In the genomic region with DNA sequence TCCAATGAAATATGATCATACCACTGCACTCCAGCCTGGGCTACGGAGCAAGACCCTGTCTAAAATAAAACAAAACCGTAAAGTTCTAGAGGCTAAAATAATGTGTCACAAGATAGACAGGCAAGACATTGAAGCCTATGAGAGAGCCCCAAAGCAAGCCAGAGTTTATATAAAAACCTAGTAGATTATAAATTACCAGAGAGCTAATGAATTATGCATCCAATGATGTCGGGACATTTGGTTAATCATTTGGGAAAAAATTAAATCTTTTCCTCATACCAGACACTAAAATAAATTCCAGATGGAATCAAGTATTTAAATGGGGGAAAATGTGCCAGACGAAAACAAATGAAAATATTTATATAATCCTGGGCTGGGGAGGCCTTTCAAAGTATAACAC, we compare ENCODE assay signal across 17 cellular contexts. TPM values are rescaled to one million over a fixed set of nuclear protein-coding genes. Genes with fewer than 3 reads are reported as not detected.
DNase-seq lines count a peak whose midpoint lies in the region; ATAC-seq, FAIRE-seq and TF ChIP-seq lines count a peak whose summit lies in the region.
"Had no signal": no experiment of that assay in that cellular context is flagged by ENCODE, and none has a peak within 500 bp of the region (broad histone marks: within the 10 kb centered on the region; RNA-seq: fewer than 3 reads in every experiment).

No MANE protein-coding gene starts in this region.

- H3K4me1 ChIP-seq in body of pancreas (no peaks in the 10 kb centered on the region), kidney (ENCODE audit: control insufficient read depth in 1 of 2, insufficient read depth in 1 of 2, low read depth in 1 of 2, low read length in 2 of 2) (peaks cover 12 to 23% of the 10 kb centered on the region in 2 donors)
- H3K4me1 ChIP-seq: BE2C had no signal

- peak; percentile 98 for FAIRE-seq in kidney (lab: Jason Lieb, UNC)
- FAIRE-seq: H54 had no signal

- intact Hi-C loops in body of pancreas (cut with DNase I), result no loop called here
- intact Hi-C loops in kidney (cut with DNase I), result no loop called here

- H3K9ac ChIP-seq in kidney (ENCODE audit: low read length in 2 of 2), result no peak overlapping the region
- H3K9ac ChIP-seq: GM23248 had no signal

- DNase-seq in Caki2 (ENCODE audit: low read depth) (peak; percentile 92), body of pancreas (no peak), kidney (peak; percentile 1), T1000 (lab: John Stamatoyannopoulos, UW) (no peak), GM10266 (ENCODE audit: extremely low spot score) (no peak)
- DNase-seq in activated CD4-positive, CD25-positive, alpha-beta regulatory T cell treated with anti-CD3 and anti-CD28 coated beads, Interleukin-2, amount 50 U/mL, for 72 hours, result no peak
- DNase-seq: BE2C; CD4-positive, alpha-beta memory T cell; DND-41; GF-D8; GM23248; KG1 had no signal

- WGBS in body of pancreas, 2 donors, result 62 to 66% methylated on average over 4 of the region's 4 CpGs

- no peaks in the 10 kb centered on the region for H3K9me3 ChIP-seq in body of pancreas
- no peaks in the 10 kb centered on the region for H3K9me3 ChIP-seq in kidney (ENCODE audit: control insufficient read depth in 1 of 2, low read length in 2 of 2)
- H3K9me3 ChIP-seq: BE2C had no signal

- no peak for TF ChIP-seq CTCF in body of pancreas (IDR thresholded peaks at IDR 0.05)
- TF ChIP-seq CTCF in kidney (IDR thresholded peaks at IDR 0.05; ENCODE audit: borderline replicate concordance, extremely low read depth, insufficient read depth), result no peak
- TF ChIP-seq CTCF in GM10266 (IDR thresholded peaks at IDR 0.05; ENCODE audit: control insufficient read depth, insufficient read depth, low read depth, missing control alignments), result no peak

- no peaks in the 10 kb centered on the region for H3K27me3 ChIP-seq in body of pancreas
- H3K27me3 ChIP-seq: BE2C had no signal

- H3K4me3 ChIP-seq in body of pancreas (no peak overlapping the region), kidney (ENCODE audit: low read length in 2 of 2) (no peak overlapping the region)
- H3K4me3 ChIP-seq: GM23248 had no signal

- H3K36me3 ChIP-seq in body of pancreas (replicated peaks in 1 of 2; ENCODE audit: insufficient read depth in 1 of 2, low read depth in 2 of 2) (no peaks in the 10 kb centered on the region), kidney (ENCODE audit: control insufficient read depth in 1 of 2, insufficient read depth in 2 of 2, low read length in 2 of 2) (no peaks in the 10 kb centered on the region)
- H3K36me3 ChIP-seq: BE2C had no signal

- H3K27ac ChIP-seq in body of pancreas, result peak overlapping the region in 3 of 4 donors; percentile 63 to 80 (median 79)
- H3K27ac ChIP-seq in kidney (ENCODE audit: low read depth in 2 of 2, low read length in 2 of 2), result peak overlapping the region; percentile 69 to 71
- H3K27ac ChIP-seq: C4-2B, GM23248 had no signal

- ATAC-seq in body of pancreas (peak; percentile 83), HG02884 (IDR thresholded peaks at IDR 0.05; ENCODE audit: unreplicated experiment) (no peak)
- ATAC-seq: HCT116 had no signal

- TF ChIP-seq POLR2A in body of pancreas (IDR thresholded peaks at IDR 0.05), result no peak

- in situ Hi-C loops in Caki2 (cut with HindIII; ENCODE audit: low pct_unique_long_range_greater_than_20kb, low sequenced_read_pairs), result loop anchor here (10.0 kb wide), 1 partner anchor 84 kb away; a partner anchor contains a TSS

RNA-seq across cellular contexts. Expression of a gene that starts 24.2 kb away (rescaled TPM):
- 7.2 and 41.3 TPM in 2 replicates for total RNA-seq in Caki2 (2014; rRNA removed; shearing (Covaris generic); ENCODE audit: low replicate concordance)
- total RNA-seq in body of pancreas (10 to 100 TPM in 1 of 2 donors, 1 to 10 TPM in 1; 2.9 to 13.5 TPM), kidney (22.6 TPM)
- 5.1 TPM for polyA plus RNA-seq in kidney (ENCODE audit: insufficient read depth, low read depth, low replicate concordance)
- polyA plus RNA-seq: CD4-positive, alpha-beta memory T cell; IgD-negative memory B cell had no signal

RNA-seq across cellular contexts. Expression of a gene that starts 25.0 kb away (rescaled TPM):
- total RNA-seq in Caki2 (2014; rRNA removed; shearing (Covaris generic); ENCODE audit: low replicate concordance), result 25.8 and 27.0 TPM in 2 replicates
- total RNA-seq in body of pancreas, result 10 to 100 TPM; 21.0 to 37.2 TPM
- total RNA-seq in kidney, result 68.0 TPM
- 9.1 TPM for polyA plus RNA-seq in kidney (ENCODE audit: insufficient read depth, low read depth, low replicate concordance)

RNA-seq across cellular contexts. Expression of a gene that starts 40.8 kb away (rescaled TPM):
- total RNA-seq in Caki2 (2014; rRNA removed; shearing (Covaris generic); ENCODE audit: low replicate concordance), result 62.3 and 83.2 TPM in 2 replicates
- 10 to 100 TPM; 63.0 to 93.9 TPM for total RNA-seq in body of pancreas
- total RNA-seq in kidney, result 62.3 TPM
- 78.7 TPM for polyA plus RNA-seq in kidney (ENCODE audit: insufficient read depth, low read depth, low replicate concordance)

Comparison
In these comparisons a context has a peak if more than half of its experiments do, and no peak if none do; other contexts are left out.
1. DNase-seq: peak in Caki2 (single experiment) and kidney (single experiment); none in body of pancreas (0 of 4), T1000 (single experiment), GM10266 (single experiment) and activated CD4-positive, CD25-positive, alpha-beta regulatory T cell treated with anti-CD3 and anti-CD28 coated beads, Interleukin-2, amount 50 U/mL, for 72 hours (single experiment).